ENCODE assay signal across 8 cellular contexts in genomic region chr17:8125196-8125946, GRCh38. TPM values are rescaled to one million over a fixed set of nuclear protein-coding genes. Genes with fewer than 3 reads are reported as not detected.
DNase-seq lines count a peak whose midpoint lies in the region; ATAC-seq lines count a peak whose summit lies in the region.

No MANE protein-coding gene starts in this region.

- ATAC-seq in HG02885 (IDR thresholded peaks at IDR 0.05; ENCODE audit: poor library complexity, unreplicated experiment) (peak; percentile 31), GM21515 (IDR thresholded peaks at IDR 0.05; ENCODE audit: unreplicated experiment) (no peak)
- peak; percentile 57 to 64 for ATAC-seq in natural killer cell treated with Interleukin-12 subunit alpha and Interleukin-12 subunit beta and Interleukin-15 and Interleukin-18, amount 100 ng/mL, for 72 hours

- DNase-seq in CD1c-positive myeloid dendritic cell (ENCODE audit: extremely low spot score) (peak; percentile 83), RKO (ENCODE audit: low spot score) (peak; percentile 86), fibroblast of peridontal ligament (ENCODE audit: extremely low read depth) (peak; percentile 70)
- DNase-seq in activated T-helper 1 cell treated with anti-CD3 and anti-CD28 coated beads, Interleukin-12 subunit alpha, Interleukin-12 subunit beta, Interleukin-2, Interleukin-4 antibody, amounts not matched to agents 30 ng/mL and 10 ng/mL and 1 ng/mL, durations not matched to agents 14 hours and 24 hours and 36 hours (ENCODE audit: low spot score), result peak; percentile 79
- peak; percentile 84 for DNase-seq in natural killer cell treated with Interleukin-12 subunit alpha and Interleukin-12 subunit beta and Interleukin-15 and Interleukin-18, amount 100 ng/mL, for 72 hours (ENCODE audit: low spot score)
- DNase-seq in stimulated activated naive CD4-positive, alpha-beta T cell (lab: John Stamatoyannopoulos, UW), result peak; percentile 80 to 93 (median 86)

- intact Hi-C loops in activated T-helper 1 cell treated with anti-CD3 and anti-CD28 coated beads, Interleukin-12 subunit alpha, Interleukin-12 subunit beta, Interleukin-2, Interleukin-4 antibody, amounts not matched to agents 30 ng/mL and 10 ng/mL and 1 ng/mL, durations not matched to agents 14 hours and 24 hours and 36 hours (cut with micrococcal nuclease), result loop anchor here (1.0 to 10.0 kb wide), 4 partner anchors 48 to 619 kb away; partner anchors contain the start of gene CCDC42

- H3K4me3 Mint-ChIP-seq in activated T-helper 1 cell treated with anti-CD3 and anti-CD28 coated beads, Interleukin-12 subunit alpha, Interleukin-12 subunit beta, Interleukin-2, Interleukin-4 antibody, amounts not matched to agents 30 ng/mL and 10 ng/mL and 1 ng/mL, durations not matched to agents 14 hours and 24 hours and 36 hours, result peak overlapping the region; percentile 91
- peak overlapping the region; percentile 96 for H3K4me3 Mint-ChIP-seq in natural killer cell treated with Interleukin-12 subunit alpha and Interleukin-12 subunit beta and Interleukin-15 and Interleukin-18, amount 100 ng/mL, for 72 hours

- peak overlapping the region; percentile 97 for H3K27ac Mint-ChIP-seq in activated T-helper 1 cell treated with anti-CD3 and anti-CD28 coated beads, Interleukin-12 subunit alpha, Interleukin-12 subunit beta, Interleukin-2, Interleukin-4 antibody, amounts not matched to agents 30 ng/mL and 10 ng/mL and 1 ng/mL, durations not matched to agents 14 hours and 24 hours and 36 hours
- H3K27ac Mint-ChIP-seq in natural killer cell treated with Interleukin-12 subunit alpha and Interleukin-12 subunit beta and Interleukin-15 and Interleukin-18, amount 100 ng/mL, for 72 hours, result peak overlapping the region; percentile 75 to 97

- no peaks in the 10 kb centered on the region for H3K9me3 Mint-ChIP-seq in activated T-helper 1 cell treated with anti-CD3 and anti-CD28 coated beads, Interleukin-12 subunit alpha, Interleukin-12 subunit beta, Interleukin-2, Interleukin-4 antibody, amounts not matched to agents 30 ng/mL and 10 ng/mL and 1 ng/mL, durations not matched to agents 14 hours and 24 hours and 36 hours
- H3K9me3 Mint-ChIP-seq in natural killer cell treated with Interleukin-12 subunit alpha and Interleukin-12 subunit beta and Interleukin-15 and Interleukin-18, amount 100 ng/mL, for 72 hours, result no peaks in the 10 kb centered on the region

- H3K4me1 Mint-ChIP-seq in activated T-helper 1 cell treated with anti-CD3 and anti-CD28 coated beads, Interleukin-12 subunit alpha, Interleukin-12 subunit beta, Interleukin-2, Interleukin-4 antibody, amounts not matched to agents 30 ng/mL and 10 ng/mL and 1 ng/mL, durations not matched to agents 14 hours and 24 hours and 36 hours (ENCODE audit: low read depth), result peaks cover 49% of the 10 kb centered on the region
- peaks cover 52 to 59% of the 10 kb centered on the region in 2 donors for H3K4me1 Mint-ChIP-seq in natural killer cell treated with Interleukin-12 subunit alpha and Interleukin-12 subunit beta and Interleukin-15 and Interleukin-18, amount 100 ng/mL, for 72 hours (ENCODE audit: low read depth in 2 of 2)

- peaks cover 5% of the 10 kb centered on the region for H3K36me3 Mint-ChIP-seq in activated T-helper 1 cell treated with anti-CD3 and anti-CD28 coated beads, Interleukin-12 subunit alpha, Interleukin-12 subunit beta, Interleukin-2, Interleukin-4 antibody, amounts not matched to agents 30 ng/mL and 10 ng/mL and 1 ng/mL, durations not matched to agents 14 hours and 24 hours and 36 hours (ENCODE audit: low read depth)
- H3K36me3 Mint-ChIP-seq in natural killer cell treated with Interleukin-12 subunit alpha and Interleukin-12 subunit beta and Interleukin-15 and Interleukin-18, amount 100 ng/mL, for 72 hours, result no peaks in the 10 kb centered on the region

- H3K27me3 Mint-ChIP-seq in activated T-helper 1 cell treated with anti-CD3 and anti-CD28 coated beads, Interleukin-12 subunit alpha, Interleukin-12 subunit beta, Interleukin-2, Interleukin-4 antibody, amounts not matched to agents 30 ng/mL and 10 ng/mL and 1 ng/mL, durations not matched to agents 14 hours and 24 hours and 36 hours (ENCODE audit: insufficient read depth), result peaks cover 52% of the 10 kb centered on the region
- peaks cover 37 to 44% of the 10 kb centered on the region in 2 donors for H3K27me3 Mint-ChIP-seq in natural killer cell treated with Interleukin-12 subunit alpha and Interleukin-12 subunit beta and Interleukin-15 and Interleukin-18, amount 100 ng/mL, for 72 hours

RNA-seq across cellular contexts. Expression of gene HES7, which starts 1.5 kb away (rescaled TPM):
- total RNA-seq in activated T-helper 1 cell treated with anti-CD3 and anti-CD28 coated beads, Interleukin-12 subunit alpha, Interleukin-12 subunit beta, Interleukin-2, Interleukin-4 antibody, amounts not matched to agents 30 ng/mL and 10 ng/mL and 1 ng/mL, durations not matched to agents 14 hours and 24 hours and 36 hours, result 0.88 and 1.8 TPM in 2 replicates
- not detected for total RNA-seq in natural killer cell treated with Interleukin-12 subunit alpha and Interleukin-12 subunit beta and Interleukin-15 and Interleukin-18, amount 100 ng/mL, for 72 hours

RNA-seq across cellular contexts. Expression of gene ALOXE3, which starts 7.1 kb away (rescaled TPM):
- 0.10 TPM in 1 of 2 replicates, not detected in the other for total RNA-seq in activated T-helper 1 cell treated with anti-CD3 and anti-CD28 coated beads, Interleukin-12 subunit alpha, Interleukin-12 subunit beta, Interleukin-2, Interleukin-4 antibody, amounts not matched to agents 30 ng/mL and 10 ng/mL and 1 ng/mL, durations not matched to agents 14 hours and 24 hours and 36 hours
- not detected for total RNA-seq in natural killer cell treated with Interleukin-12 subunit alpha and Interleukin-12 subunit beta and Interleukin-15 and Interleukin-18, amount 100 ng/mL, for 72 hours

RNA-seq across cellular contexts. Expression of gene PER1, which starts 26.8 kb away (rescaled TPM):
- 36.9 and 37.4 TPM in 2 replicates for total RNA-seq in activated T-helper 1 cell treated with anti-CD3 and anti-CD28 coated beads, Interleukin-12 subunit alpha, Interleukin-12 subunit beta, Interleukin-2, Interleukin-4 antibody, amounts not matched to agents 30 ng/mL and 10 ng/mL and 1 ng/mL, durations not matched to agents 14 hours and 24 hours and 36 hours
- 10 to 100 TPM; 16.9 to 42.7 TPM for total RNA-seq in natural killer cell treated with Interleukin-12 subunit alpha and Interleukin-12 subunit beta and Interleukin-15 and Interleukin-18, amount 100 ng/mL, for 72 hours

RNA-seq across cellular contexts. Expression of gene VAMP2, which starts 37.4 kb away (rescaled TPM):
- 54.7 and 55.9 TPM in 2 replicates for total RNA-seq in activated T-helper 1 cell treated with anti-CD3 and anti-CD28 coated beads, Interleukin-12 subunit alpha, Interleukin-12 subunit beta, Interleukin-2, Interleukin-4 antibody, amounts not matched to agents 30 ng/mL and 10 ng/mL and 1 ng/mL, durations not matched to agents 14 hours and 24 hours and 36 hours
- 10 to 100 TPM; 54.6 to 73.0 TPM for total RNA-seq in natural killer cell treated with Interleukin-12 subunit alpha and Interleukin-12 subunit beta and Interleukin-15 and Interleukin-18, amount 100 ng/mL, for 72 hours

RNA-seq across cellular contexts. Expression of gene ALOX12B, which starts 37.9 kb away (rescaled TPM):
- 0.51 and 0.78 TPM in 2 replicates for total RNA-seq in activated T-helper 1 cell treated with anti-CD3 and anti-CD28 coated beads, Interleukin-12 subunit alpha, Interleukin-12 subunit beta, Interleukin-2, Interleukin-4 antibody, amounts not matched to agents 30 ng/mL and 10 ng/mL and 1 ng/mL, durations not matched to agents 14 hours and 24 hours and 36 hours
- under 1 TPM in 1 of 2 donors, not detected in 1; 0.62 TPM for total RNA-seq in natural killer cell treated with Interleukin-12 subunit alpha and Interleukin-12 subunit beta and Interleukin-15 and Interleukin-18, amount 100 ng/mL, for 72 hours
